In genomic region chr5:134070648-134070978, GRCh38 we compare ENCODE assay signal across 10 cellular contexts. TPM values are rescaled to one million over a fixed set of nuclear protein-coding genes. Genes with fewer than 3 reads are reported as not detected.
DNase-seq lines count a peak whose midpoint lies in the region; ATAC-seq and TF ChIP-seq lines count a peak whose summit lies in the region.
"Had no signal": no experiment of that assay in that cellular context is flagged by ENCODE, and none has a peak within 500 bp of the region (broad histone marks: within the 10 kb centered on the region; RNA-seq: fewer than 3 reads in every experiment).

No MANE protein-coding gene starts in this region.

- H3K9me3 ChIP-seq in heart right ventricle (no peaks in the 10 kb centered on the region), lower lobe of right lung (no peaks in the 10 kb centered on the region), transverse colon (no peaks in the 10 kb centered on the region)
- H3K9me3 ChIP-seq: thyroid gland had no signal

- ATAC-seq in heart right ventricle (no peak), left cardiac atrium (no peak), lower lobe of right lung (no peak)

- no peak for TF ChIP-seq POLR2A in transverse colon (IDR thresholded peaks at IDR 0.05)

- DNase-seq in heart right ventricle (no peak), left cardiac atrium (no peak), brain microvascular endothelial cell (peak; percentile 24), lower lobe of right lung (no peak), transverse colon (no peak), DMS79 (lab: John Stamatoyannopoulos, UW) (no peak), SIG-M5 treated with dmso at 0.1 percent for 504 hours (lab: John Stamatoyannopoulos, UW; ENCODE audit: unreplicated experiment) (no peak), ureter (ENCODE audit: low spot score) (no peak)
- DNase-seq: NCI-H510A treated with DMSO at 0.1 percent for 48 hours had no signal

- H3K4me3 ChIP-seq in heart right ventricle: peak overlapping the region in 9 of 10 donors; percentile 25 to 54 (median 45)
- H3K4me3 ChIP-seq in brain microvascular endothelial cell (ENCODE audit: low read depth, low read length): peak overlapping the region; percentile 50
- H3K4me3 ChIP-seq in lower lobe of right lung: peak overlapping the region; percentile 40
- peak overlapping the region in 3 of 4 donors; percentile 1 to 37 (median 28) for H3K4me3 ChIP-seq in transverse colon

- H3K27me3 ChIP-seq in heart right ventricle (peaks cover 0 to 33% (median 14%) of the 10 kb centered on the region in 7 donors), brain microvascular endothelial cell (replicated peaks) (peaks cover 5% of the 10 kb centered on the region), lower lobe of right lung (ENCODE audit: low read depth) (peaks cover 29% of the 10 kb centered on the region), transverse colon (peaks cover 31% of the 10 kb centered on the region)
- H3K27me3 ChIP-seq: thyroid gland had no signal

- no peak for TF ChIP-seq EP300 in transverse colon (IDR thresholded peaks at IDR 0.05; ENCODE audit: low read depth)

- H3K27ac ChIP-seq in heart right ventricle (no peak overlapping the region), brain microvascular endothelial cell (no peak overlapping the region), lower lobe of right lung (no peak overlapping the region), transverse colon (peak overlapping the region in 1 of 4 donors; percentile 2)
- H3K27ac ChIP-seq: thyroid gland had no signal

- in situ Hi-C loops in brain microvascular endothelial cell (cut with HindIII; ENCODE audit: low pct_ligation_motif_present, low sequenced_read_pairs): no loop called here
- in situ Hi-C loops in transverse colon (cut with MboI; ENCODE audit: low pct_ligation_motif_present in 1 of 4, low pct_unique_long_range_greater_than_20kb in 1 of 4, low sequenced_read_pairs in 3 of 4): no loop called here

- no peak for TF ChIP-seq CTCF in heart right ventricle (IDR thresholded peaks at IDR 0.05)
- TF ChIP-seq CTCF in brain microvascular endothelial cell (IDR thresholded peaks at IDR 0.05; ENCODE audit: low read depth, low read length, missing control alignments): peak; percentile 32
- no peak for TF ChIP-seq CTCF in lower lobe of right lung (IDR thresholded peaks at IDR 0.05)
- TF ChIP-seq CTCF in transverse colon (IDR thresholded peaks at IDR 0.05): no peak

- WGBS in heart right ventricle, 2 donors: 28 to 31% methylated on average over 9 of the region's 9 CpGs
- 9 to 12% methylated on average over 6 to 9 of the region's 9 CpGs for WGBS in transverse colon (ENCODE audit: low coverage in 1 of 2), 2 donors

- no peaks in the 10 kb centered on the region for H3K36me3 ChIP-seq in heart right ventricle
- no peaks in the 10 kb centered on the region for H3K36me3 ChIP-seq in brain microvascular endothelial cell (replicated peaks)
- no peaks in the 10 kb centered on the region for H3K36me3 ChIP-seq in lower lobe of right lung
- H3K36me3 ChIP-seq in transverse colon: no peaks in the 10 kb centered on the region
- H3K36me3 ChIP-seq: thyroid gland had no signal

- peaks cover 0 to 10% (median 9%) of the 10 kb centered on the region in 9 donors for H3K4me1 ChIP-seq in heart right ventricle
- peaks cover 10% of the 10 kb centered on the region for H3K4me1 ChIP-seq in lower lobe of right lung
- peaks cover 0 to 8% (median 7%) of the 10 kb centered on the region in 4 donors for H3K4me1 ChIP-seq in transverse colon

- intact Hi-C loops in heart right ventricle (cut with DNase I): no loop called here
- intact Hi-C loops in left cardiac atrium (cut with DNase I): no loop called here
- intact Hi-C loops in lower lobe of right lung (cut with DNase I): no loop called here
- intact Hi-C loops in transverse colon (cut with DNase I; ENCODE audit: low total_unique reads): no loop called here

RNA-seq across cellular contexts. Expression of gene TCF7, which starts 43.9 kb away (rescaled TPM):
- total RNA-seq in heart right ventricle: 1 to 10 TPM in 9 of 10 donors, under 1 TPM in 1; 0.42 to 5.9 (median 2.0) TPM
- 1 to 10 TPM; 1.0 TPM for polyA plus RNA-seq in heart right ventricle
- 1 to 10 TPM; 2.4 to 3.3 TPM for total RNA-seq in left cardiac atrium
- 5.7 TPM for total RNA-seq in lower lobe of right lung
- 1 to 10 TPM in 3 of 4 donors, under 1 TPM in 1; 0.60 to 7.1 (median 3.1) TPM for total RNA-seq in transverse colon
- total RNA-seq in ureter: 3.6 TPM
